ENCODE assay signal across 16 cellular contexts in the genomic region with DNA sequence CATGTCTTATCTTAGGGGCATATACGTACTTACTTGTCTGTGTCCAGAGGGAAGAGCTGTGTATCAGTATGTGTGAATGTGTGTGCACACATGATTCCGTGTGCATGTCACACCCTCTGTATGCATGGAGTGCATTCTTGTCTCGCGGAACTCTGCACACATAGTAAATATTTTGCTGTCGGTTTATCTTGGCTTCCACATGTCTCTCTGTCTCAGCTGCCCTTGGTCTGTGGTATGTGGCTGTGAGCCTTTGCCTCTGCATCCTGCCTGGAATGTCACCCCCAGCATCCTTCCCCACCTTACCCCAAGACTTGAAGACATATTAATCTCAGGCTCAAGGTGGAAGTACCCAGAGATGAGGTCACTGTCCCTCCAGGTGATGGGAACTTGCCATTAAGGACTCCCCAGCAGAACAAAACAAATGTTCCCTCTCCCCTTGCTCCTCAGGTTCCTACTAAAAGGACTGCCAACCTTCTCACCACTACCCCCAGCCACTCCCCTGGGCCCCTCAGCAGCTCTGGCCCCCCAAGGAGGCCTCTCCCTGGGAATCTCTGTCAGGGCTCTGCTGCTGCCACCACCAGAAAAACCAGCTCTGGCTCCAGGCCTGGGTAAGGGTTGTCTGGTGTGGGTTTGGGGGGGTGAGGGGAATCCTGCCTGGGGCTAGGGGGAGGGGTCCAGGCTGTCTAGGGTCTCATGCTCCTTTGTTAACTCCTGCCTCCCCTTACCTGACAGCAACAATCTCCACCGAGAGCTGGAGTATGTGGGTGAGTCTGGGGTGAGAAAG. TPM values are rescaled to one million over a fixed set of nuclear protein-coding genes. Genes with fewer than 3 reads are reported as not detected.
A peak's percentile ranks its signal among the peaks of the same experiment; 100 is the strongest.
DNase-seq lines count a peak whose midpoint lies in the region; ATAC-seq and TF ChIP-seq lines count a peak whose summit lies in the region.
"Had no signal": no experiment of that assay in that cellular context is flagged by ENCODE, and none has a peak within 500 bp of the region (broad histone marks: within the 10 kb centered on the region; RNA-seq: fewer than 3 reads in every experiment).

No MANE protein-coding gene starts in this region.

- H3F3A ChIP-seq in SK-N-SH (replicated peaks; ENCODE audit: insufficient read depth) = no peaks in the 10 kb centered on the region

- H3K27me3 ChIP-seq in SK-N-SH (ENCODE audit: insufficient read depth) (no peaks in the 10 kb centered on the region), left lung (peaks cover 0 to 7% of the 10 kb centered on the region in 2 donors)
- H3K27me3 ChIP-seq: testis had no signal

- H3K4me2 ChIP-seq in SK-N-SH = peak overlapping the region; percentile 19; the same call in 1 of the 2 replicates

- H3K9ac ChIP-seq in SK-N-SH = no peak overlapping the region

- intact Hi-C loops in left lung (cut with DNase I) = no loop called here

- no peaks in the 10 kb centered on the region for H3K9me2 ChIP-seq in SK-N-SH

- H3K4me3 ChIP-seq in SK-N-SH (ENCODE audit: low read depth in 2 of 2, low read length in 1 of 2) (no peak overlapping the region), cardiac fibroblast (replicated peaks in 1 of 2; ENCODE audit: low read depth in 2 of 2, low read length in 2 of 2) (no peak overlapping the region), left lung (no peak overlapping the region), urinary bladder (ENCODE audit: low read depth, low read length) (no peak overlapping the region)
- H3K4me3 ChIP-seq: testis had no signal

- H4K20me1 ChIP-seq in SK-N-SH (ENCODE audit: insufficient read depth) = no peaks in the 10 kb centered on the region

- no peaks in the 10 kb centered on the region for H3K79me2 ChIP-seq in SK-N-SH (ENCODE audit: insufficient read depth)

- no peak for TF ChIP-seq CTCF in SK-N-SH (IDR thresholded peaks at IDR 0.05)
- no peak for TF ChIP-seq CTCF in cardiac fibroblast (IDR thresholded peaks at IDR 0.05; ENCODE audit: low read depth, low read length)
- no peak for TF ChIP-seq CTCF in left lung (IDR thresholded peaks at IDR 0.05)

- H3K4me1 ChIP-seq in SK-N-SH (ENCODE audit: control insufficient read depth in 1 of 2, insufficient read depth in 2 of 2, low read depth in 1 of 2, low read length in 1 of 2) (peaks cover 8 to 13% of the 10 kb centered on the region in 2 experiments; a peak in 2 of 4 replicates), left lung (peaks cover 5 to 44% of the 10 kb centered on the region in 2 donors), urinary bladder (ENCODE audit: insufficient read depth) (no peaks in the 10 kb centered on the region)
- H3K4me1 ChIP-seq: testis had no signal

- no peak for TF ChIP-seq RAD21 in SK-N-SH (IDR thresholded peaks at IDR 0.05; ENCODE audit: low read length)

- CTCF ChIA-PET in SK-N-SH (lab: Yijun Ruan, JAX) = interaction anchor here (0.7 to 22.7 kb wide), 3 partner anchors 10 to 13 kb away, joined by 3 to 198 read pairs (median 3); partner anchors contain the start of gene KLHDC9

- ATAC-seq in SK-N-SH treated with all-trans-retinoic acid at 6 μM for 48 hours (no peak), left lung (peak; percentile 8)

- no peak overlapping the region for H3K27ac ChIP-seq in SK-N-SH (ENCODE audit: low read depth in 2 of 2, low read length in 1 of 2)
- peak overlapping the region; percentile 53 to 68 for H3K27ac ChIP-seq in left lung
- H3K27ac ChIP-seq in urinary bladder (ENCODE audit: low read depth) = peak overlapping the region; percentile 49
- H3K27ac ChIP-seq: 22Rv1, testis had no signal

- WGBS in SK-N-SH (ENCODE audit: low lambda C conversion rate) = 89% methylated on average over 6 of the region's 6 CpGs
- 51% methylated on average over 6 of the region's 6 CpGs for WGBS in urinary bladder

- no peak for TF ChIP-seq EP300 in SK-N-SH (IDR thresholded peaks at IDR 0.05; ENCODE audit: borderline replicate concordance in 1 of 2, low read depth in 1 of 2, low read length in 1 of 2)

- 0 out of 2 replicates have a peak overlapping the region, but pooled peaks have one; percentile 54 for H2AFZ ChIP-seq in SK-N-SH (ENCODE audit: low read depth)

- no peaks in the 10 kb centered on the region for H3K36me3 ChIP-seq in SK-N-SH (replicated peaks in 1 of 2; ENCODE audit: control insufficient read depth in 1 of 2, insufficient read depth in 2 of 2, low read length in 1 of 2)
- H3K36me3 ChIP-seq in left lung = no peaks in the 10 kb centered on the region
- no peaks in the 10 kb centered on the region for H3K36me3 ChIP-seq in urinary bladder (ENCODE audit: insufficient read depth)

- POLR2A ChIA-PET in SK-N-SH (lab: Yijun Ruan, JAX) = no interaction called here

- no peak for DNase-seq in SK-N-SH
- peak; percentile 26 to 34 for DNase-seq in cardiac fibroblast (ENCODE audit: low read depth in 2 of 2)
- DNase-seq in left lung = no peak
- DNase-seq in cerebellar nuclear complex (lab: John Stamatoyannopoulos, UW) = no peak
- DNase-seq in NCI-H510A (lab: John Stamatoyannopoulos, UW) = no peak
- no peak for DNase-seq in stimulated activated CD4-positive, alpha-beta T cell treated with anti-CD3 and anti-CD28 coated beads, Interleukin-15, amount 100 ng/mL, for 24 hours
- DNase-seq: activated T-cell treated with anti-CD3 and anti-CD28 coated beads, Interleukin-2, amount 50 U/mL, for 48 hours; amygdala; naive B cell had no signal

- no peaks in the 10 kb centered on the region for H3K9me3 ChIP-seq in SK-N-SH
- no peaks in the 10 kb centered on the region for H3K9me3 ChIP-seq in left lung
- H3K9me3 ChIP-seq: testis had no signal

TF ChIP-seq in SK-N-SH, 30 proteins besides CTCF, POLR2A, EP300 and RAD21 (continues in another document):
- TF ChIP-seq, protein P1, sequence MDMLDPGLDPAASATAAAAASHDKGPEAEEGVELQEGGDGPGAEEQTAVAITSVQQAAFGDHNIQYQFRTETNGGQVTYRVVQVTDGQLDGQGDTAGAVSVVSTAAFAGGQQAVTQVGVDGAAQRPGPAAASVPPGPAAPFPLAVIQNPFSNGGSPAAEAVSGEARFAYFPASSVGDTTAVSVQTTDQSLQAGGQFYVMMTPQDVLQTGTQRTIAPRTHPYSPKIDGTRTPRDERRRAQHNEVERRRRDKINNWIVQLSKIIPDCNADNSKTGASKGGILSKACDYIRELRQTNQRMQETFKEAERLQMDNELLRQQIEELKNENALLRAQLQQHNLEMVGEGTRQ (IDR thresholded peaks at IDR 0.05; ENCODE audit: borderline replicate concordance, low read depth, low read length) = no peak
- TF ChIP-seq POLR2AphosphoS5 (IDR thresholded peaks at IDR 0.05; ENCODE audit: low read depth, low read length) = no peak
- TF ChIP-seq, protein P2, sequence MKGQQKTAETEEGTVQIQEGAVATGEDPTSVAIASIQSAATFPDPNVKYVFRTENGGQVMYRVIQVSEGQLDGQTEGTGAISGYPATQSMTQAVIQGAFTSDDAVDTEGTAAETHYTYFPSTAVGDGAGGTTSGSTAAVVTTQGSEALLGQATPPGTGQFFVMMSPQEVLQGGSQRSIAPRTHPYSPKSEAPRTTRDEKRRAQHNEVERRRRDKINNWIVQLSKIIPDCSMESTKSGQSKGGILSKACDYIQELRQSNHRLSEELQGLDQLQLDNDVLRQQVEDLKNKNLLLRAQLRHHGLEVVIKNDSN (IDR thresholded peaks at IDR 0.05; ENCODE audit: borderline replicate concordance, low read depth) = no peak
- no peak for TF ChIP-seq MXI1 (IDR thresholded peaks at IDR 0.05; ENCODE audit: low read depth, low read length)

TF ChIP-seq in SK-N-SH treated with all-trans-retinoic acid at 6 μM for 48 hours, 23 proteins besides CTCF, POLR2A, EP300 and RAD21:
- no peak for TF ChIP-seq ZC3H10 (CRISPR knock-in tag; IDR thresholded peaks at IDR 0.05)
- TF ChIP-seq, protein P3, sequence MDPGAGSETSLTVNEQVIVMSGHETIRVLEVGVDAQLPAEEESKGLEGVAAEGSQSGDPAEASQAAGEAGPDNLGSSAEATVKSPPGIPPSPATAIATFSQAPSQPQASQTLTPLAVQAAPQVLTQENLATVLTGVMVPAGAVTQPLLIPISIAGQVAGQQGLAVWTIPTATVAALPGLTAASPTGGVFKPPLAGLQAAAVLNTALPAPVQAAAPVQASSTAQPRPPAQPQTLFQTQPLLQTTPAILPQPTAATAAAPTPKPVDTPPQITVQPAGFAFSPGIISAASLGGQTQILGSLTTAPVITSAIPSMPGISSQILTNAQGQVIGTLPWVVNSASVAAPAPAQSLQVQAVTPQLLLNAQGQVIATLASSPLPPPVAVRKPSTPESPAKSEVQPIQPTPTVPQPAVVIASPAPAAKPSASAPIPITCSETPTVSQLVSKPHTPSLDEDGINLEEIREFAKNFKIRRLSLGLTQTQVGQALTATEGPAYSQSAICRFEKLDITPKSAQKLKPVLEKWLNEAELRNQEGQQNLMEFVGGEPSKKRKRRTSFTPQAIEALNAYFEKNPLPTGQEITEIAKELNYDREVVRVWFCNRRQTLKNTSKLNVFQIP (CRISPR knock-in tag; IDR thresholded peaks at IDR 0.05; ENCODE audit: borderline replicate concordance, low read depth) = no peak
- TF ChIP-seq OSR1 (CRISPR knock-in tag; IDR thresholded peaks at IDR 0.05) = no peak
- TF ChIP-seq TCF4 (CRISPR knock-in tag; IDR thresholded peaks at IDR 0.05; ENCODE audit: borderline replicate concordance) = no peak

RNA-seq across cellular contexts. Expression of gene NECTIN4, which starts 5.0 kb away (rescaled TPM):
- polyA plus RNA-seq in SK-N-SH (2012; rRNA removed) = 0.59 and 1.9 TPM in 2 replicates
- 1.0 and 1.2 TPM in 2 replicates for polyA plus RNA-seq in SK-N-SH (2012; cell fraction: cytosol; rRNA removed)
- polyA plus RNA-seq in SK-N-SH (2012; cell fraction: nucleus; rRNA removed) = 0.39 and 0.99 TPM in 2 replicates
- total RNA-seq in left lung = 1 to 10 TPM; 5.6 to 9.6 TPM
- total RNA-seq in urinary bladder = 12.2 TPM
- 5.0 TPM for polyA plus RNA-seq in urinary bladder
- total RNA-seq: OCI-LY7; right cardiac atrium; T-helper 1 cell treated with Interleukin-12 subunit alpha and Interleukin-12 subunit beta and Interleukin-4 antibody, amounts not matched to agents 30 ng/mL and 1 ng/mL, for 36 hours had no signal

RNA-seq across cellular contexts. Expression of gene KLHDC9, which starts 13.8 kb away (rescaled TPM):
- polyA plus RNA-seq in SK-N-SH (2012; rRNA removed) (4.4 and 4.7 TPM in 2 replicates), urinary bladder (8.4 TPM)
- 3.8 and 4.9 TPM in 2 replicates for polyA plus RNA-seq in SK-N-SH (2012; cell fraction: cytosol; rRNA removed)
- polyA plus RNA-seq in SK-N-SH (2012; cell fraction: nucleus; rRNA removed) = 11.9 and 12.4 TPM in 2 replicates
- total RNA-seq in left lung (10 to 100 TPM in 1 of 2 donors, 1 to 10 TPM in 1; 4.5 to 10.3 TPM), urinary bladder (1.3 TPM)
- total RNA-seq: T-helper 1 cell treated with Interleukin-12 subunit alpha and Interleukin-12 subunit beta and Interleukin-4 antibody, amounts not matched to agents 30 ng/mL and 1 ng/mL, for 36 hours had no signal

RNA-seq across cellular contexts. Expression of gene ARHGAP30, which starts 14.7 kb away (rescaled TPM):
- polyA plus RNA-seq in SK-N-SH (2012; rRNA removed) = 0.05 TPM in 1 of 2 replicates, not detected in the other
- 0.04 TPM in 2 replicates for polyA plus RNA-seq in SK-N-SH (2012; cell fraction: cytosol; rRNA removed)
- 0.15 and 0.25 TPM in 2 replicates for polyA plus RNA-seq in SK-N-SH (2012; cell fraction: nucleus; rRNA removed)
- total RNA-seq in left lung = 10 to 100 TPM; 18.8 to 57.7 TPM
- 2.9 TPM for total RNA-seq in urinary bladder
- polyA plus RNA-seq in urinary bladder = 5.1 TPM

RNA-seq across cellular contexts. Expression of gene PFDN2, which starts 33.4 kb away (rescaled TPM):
- polyA plus RNA-seq in SK-N-SH (2012; rRNA removed) = 340 and 445 TPM in 2 replicates
- polyA plus RNA-seq in SK-N-SH (2012; cell fraction: cytosol; rRNA removed) = 565 and 761 TPM in 2 replicates
- polyA plus RNA-seq in SK-N-SH (2012; cell fraction: nucleus; rRNA removed) = 81.8 and 90.8 TPM in 2 replicates
- 10 to 100 TPM; 42.5 to 47.9 TPM for total RNA-seq in left lung
- total RNA-seq in urinary bladder = 9.8 TPM
- polyA plus RNA-seq in urinary bladder = 108 TPM

RNA-seq across cellular contexts. Expression of gene NIT1, which starts 33.5 kb away (rescaled TPM):
- polyA plus RNA-seq in SK-N-SH (2012; rRNA removed) = 38.7 and 48.9 TPM in 2 replicates
- 18.6 and 31.2 TPM in 2 replicates for polyA plus RNA-seq in SK-N-SH (2012; cell fraction: cytosol; rRNA removed)
- polyA plus RNA-seq in SK-N-SH (2012; cell fraction: nucleus; rRNA removed) = 147 and 155 TPM in 2 replicates
- 10 to 100 TPM; 38.7 to 40.2 TPM for total RNA-seq in left lung
- total RNA-seq in urinary bladder = 18.9 TPM
- polyA plus RNA-seq in urinary bladder = 49.5 TPM

Comparison
In these comparisons a context has a peak if more than half of its experiments do, and no peak if none do; other contexts are left out.
1. DNase-seq: peak in cardiac fibroblast (2 of 2); none in SK-N-SH (single experiment), left lung (0 of 2), cerebellar nuclear complex (0 of 2), NCI-H510A (single experiment) and stimulated activated CD4-positive, alpha-beta T cell treated with anti-CD3 and anti-CD28 coated beads, Interleukin-15, amount 100 ng/mL, for 24 hours (single experiment).
2. H3K27ac ChIP-seq: peak in left lung (2 of 2) and urinary bladder (single experiment); none in SK-N-SH (0 of 2).